Comparison of ENCODE assay signal across 1 cellular context in genomic region chr13:112877976-112878955, GRCh38.
TF ChIP-seq lines count a peak whose summit lies in the region.

No MANE protein-coding gene starts in this region.

TF ChIP-seq in IMR-90, 13 proteins besides CTCF, POLR2A, EP300 and RAD21 (continued from another document):
- TF ChIP-seq ELK1 (IDR thresholded peaks at IDR 0.05; ENCODE audit: borderline replicate concordance, low read depth, low read length): no peak
- no peak for TF ChIP-seq FOS (IDR thresholded peaks at IDR 0.05; ENCODE audit: low read depth, low read length)
- TF ChIP-seq CEBPB (IDR thresholded peaks at IDR 0.05; ENCODE audit: low read depth, low read length): no peak
- TF ChIP-seq CHD1 (IDR thresholded peaks at IDR 0.05; ENCODE audit: low read depth, low read length): no peak
- no peak for TF ChIP-seq RCOR1 (IDR thresholded peaks at IDR 0.05; ENCODE audit: insufficient replicate concordance, low read length)
- no peak for TF ChIP-seq MXI1 (IDR thresholded peaks at IDR 0.05; ENCODE audit: borderline replicate concordance, low read depth, low read length)
- TF ChIP-seq USF2 (IDR thresholded peaks at IDR 0.05; ENCODE audit: low read depth, low read length): no peak
- no peak for TF ChIP-seq MAZ (IDR thresholded peaks at IDR 0.05; ENCODE audit: borderline replicate concordance, low read depth, low read length)
- no peak for TF ChIP-seq SMC3 (IDR thresholded peaks at IDR 0.05; ENCODE audit: low read depth, low read length)
- no peak for TF ChIP-seq BHLHE40 (IDR thresholded peaks at IDR 0.05; ENCODE audit: low read depth, low read length)
- no peak for TF ChIP-seq RFX5 (IDR thresholded peaks at IDR 0.05; ENCODE audit: low read depth, low read length)
